25 cellular contexts compared by ENCODE assay signal in the genomic region with DNA sequence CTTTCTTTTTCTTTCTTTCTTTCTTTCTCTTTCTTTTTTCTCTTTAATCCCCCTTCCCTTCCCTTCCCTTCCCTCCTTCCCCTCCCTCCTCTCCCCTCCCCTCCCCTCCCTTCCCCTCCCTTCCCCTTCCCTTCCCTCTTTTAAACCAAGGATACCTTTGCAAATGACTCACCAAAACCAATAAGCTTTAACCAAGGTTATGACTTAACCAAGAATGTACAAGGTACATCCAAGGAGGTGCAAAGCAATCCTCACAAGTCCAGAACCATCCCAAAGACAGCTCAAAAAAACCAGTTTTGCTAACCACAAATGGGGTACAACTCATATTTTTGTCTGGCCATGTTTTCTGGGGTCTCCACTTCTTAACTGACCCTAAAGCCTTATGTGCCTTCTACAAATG.
A peak's percentile ranks its signal among the peaks of the same experiment; 100 is the strongest.
DNase-seq lines count a peak whose midpoint lies in the region; ATAC-seq, FAIRE-seq and TF ChIP-seq lines count a peak whose summit lies in the region.
"Had no signal": no experiment of that assay in that cellular context is flagged by ENCODE, and none has a peak within 500 bp of the region (broad histone marks: within the 10 kb centered on the region; RNA-seq: fewer than 3 reads in every experiment).

No MANE protein-coding gene starts in this region.

- H3K9ac ChIP-seq in mammary epithelial cell (ENCODE audit: insufficient read depth, low read length) (no peak overlapping the region), PC-3 (ENCODE audit: low read length) (no peak overlapping the region), keratinocyte (ENCODE audit: control insufficient read depth, extremely low read depth, insufficient read depth, low read length) (no peak overlapping the region)
- H3K9ac ChIP-seq: BLaER1 had no signal

- intact Hi-C loops in mammary epithelial cell (cut with micrococcal nuclease), result no loop called here
- intact Hi-C loops in breast epithelium (cut with DNase I; ENCODE audit: low total_unique reads), result no loop called here
- intact Hi-C loops in PC-3 (cut with micrococcal nuclease), result no loop called here

- no peak overlapping the region for H3K4me3 ChIP-seq in mammary epithelial cell (replicated peaks in 1 of 3; ENCODE audit: insufficient read depth in 1 of 3, low read depth in 2 of 3, low read length in 3 of 3)
- no peak overlapping the region for H3K4me3 ChIP-seq in breast epithelium
- H3K4me3 ChIP-seq in PC-3 (ENCODE audit: low read length), result no peak overlapping the region
- no peak overlapping the region for H3K4me3 ChIP-seq in keratinocyte (ENCODE audit: control insufficient read depth in 2 of 3, extremely low read depth in 1 of 3, insufficient read depth in 2 of 3, low read depth in 1 of 3, low read length in 3 of 3)
- H3K4me3 ChIP-seq: BLaER1, PC-9, SJSA1 had no signal

- DNase-seq in mammary epithelial cell (peak; percentile 27), breast epithelium (ENCODE audit: low spot score in 2 of 2) (no peak), PC-3 (peak; percentile 21), keratinocyte (ENCODE audit: low read depth, low spot score) (no peak), NCI-H1694 (lab: John Stamatoyannopoulos, UW) (no peak)
- DNase-seq in effector CD8-positive, alpha-beta T cell (lab: John Stamatoyannopoulos, UW), result no peak
- DNase-seq: 8988T; CD4-positive, alpha-beta T cell; KBM-7; MV-4-11; NCI-H1105; NCI-H1436 treated with DMSO at 0.1 percent for 48 hours; NCI-H2029; NCI-H446; NCI-H524 treated with DMSO at 0.1 percent for 48 hours; NCI-H774; NK-92 treated with Interleukin-12 subunit alpha and Interleukin-12 subunit beta, amount 100 ng/mL, for 24 hours; PC-9; Right ventricle myocardium superior; RPMI8226 had no signal

- CTCF ChIA-PET in mammary epithelial cell (lab: Charles Lee; ENCODE audit: low non-redundant PET), result no interaction called here
- CTCF ChIA-PET in PC-3 (lab: Charles Lee), result no interaction called here

- no peak overlapping the region for H2AFZ ChIP-seq in mammary epithelial cell (ENCODE audit: low read depth, low read length)
- H2AFZ ChIP-seq in PC-3 (ENCODE audit: low read length), result no peak overlapping the region
- H2AFZ ChIP-seq in keratinocyte (ENCODE audit: control insufficient read depth, low read length), result no peak overlapping the region
- H2AFZ ChIP-seq: PC-9 had no signal

- H3K27ac ChIP-seq in mammary epithelial cell (ENCODE audit: insufficient read depth, low read depth, low read length) (no peak overlapping the region), breast epithelium (no peak overlapping the region), PC-3 (ENCODE audit: low read length) (no peak overlapping the region), keratinocyte (ENCODE audit: control insufficient read depth, insufficient read depth, low read length) (no peak overlapping the region)
- H3K27ac ChIP-seq: BLaER1, PC-9, SJSA1 had no signal

- H3K36me3 ChIP-seq in mammary epithelial cell (ENCODE audit: insufficient read depth, low read length), result no peaks in the 10 kb centered on the region
- no peaks in the 10 kb centered on the region for H3K36me3 ChIP-seq in breast epithelium
- no peaks in the 10 kb centered on the region for H3K36me3 ChIP-seq in PC-3 (ENCODE audit: low read depth, low read length)
- H3K36me3 ChIP-seq in keratinocyte (ENCODE audit: control insufficient read depth in 2 of 2, extremely low read depth in 1 of 2, insufficient read depth in 2 of 2, low read length in 2 of 2), result no peaks in the 10 kb centered on the region
- H3K36me3 ChIP-seq: BLaER1, SJSA1 had no signal

- peak; percentile 69 for FAIRE-seq in keratinocyte (lab: Jason Lieb, UNC)
- FAIRE-seq: D721Med had no signal

- TF ChIP-seq CTCF in mammary epithelial cell (conservative IDR thresholded peaks at IDR 0.05 in 1 of 2, IDR thresholded peaks at IDR 0.05 in 1 of 2; ENCODE audit: extremely low read depth in 1 of 2, insufficient read depth in 1 of 2, low read depth in 1 of 2, low read length in 2 of 2) (no peak), breast epithelium (IDR thresholded peaks at IDR 0.05) (no peak), PC-3 (conservative IDR thresholded peaks at IDR 0.05; ENCODE audit: low read depth, low read length) (no peak), keratinocyte (optimal IDR thresholded peaks at IDR 0.05 in 1 of 3, IDR thresholded peaks at IDR 0.05 in 1 of 3, conservative IDR thresholded peaks at IDR 0.05 in 1 of 3; ENCODE audit: extremely low read depth in 1 of 3, insufficient read depth in 2 of 3, low read length in 3 of 3) (no peak)

- H3K9me1 ChIP-seq in keratinocyte (ENCODE audit: control insufficient read depth, extremely low read depth, insufficient read depth, low read length), result no peaks in the 10 kb centered on the region

- H3K9me3 ChIP-seq in mammary epithelial cell (replicated peaks; ENCODE audit: insufficient read depth, low read length) (peaks cover 2% of the 10 kb centered on the region), breast epithelium (no peaks in the 10 kb centered on the region), PC-3 (ENCODE audit: low read length) (no peaks in the 10 kb centered on the region), keratinocyte (ENCODE audit: control insufficient read depth, low read depth, low read length) (no peaks in the 10 kb centered on the region)
- H3K9me3 ChIP-seq: BLaER1, SJSA1 had no signal

- POLR2A ChIA-PET in PC-3 (lab: Charles Lee; ENCODE audit: unreplicated experiment), result no interaction called here

- TF ChIP-seq POLR2A in breast epithelium (IDR thresholded peaks at IDR 0.05), result no peak

- H3K4me1 ChIP-seq in mammary epithelial cell (ENCODE audit: insufficient read depth, low read length) (no peaks in the 10 kb centered on the region), breast epithelium (no peaks in the 10 kb centered on the region), PC-3 (ENCODE audit: insufficient read depth, low read length) (no peaks in the 10 kb centered on the region), keratinocyte (ENCODE audit: control insufficient read depth, extremely low read depth, insufficient read depth, low read length) (peaks cover 16% of the 10 kb centered on the region)
- H3K4me1 ChIP-seq: BLaER1, SJSA1 had no signal

- ATAC-seq in PC-3 (no peak), GM18873 (IDR thresholded peaks at IDR 0.05; ENCODE audit: low FRiP score, unreplicated experiment) (no peak)
- ATAC-seq: HCT116 had no signal

- H3K9me2 ChIP-seq in PC-3 (replicated peaks; ENCODE audit: low read length), result no peaks in the 10 kb centered on the region

- no TSS peak for BruUV-seq in mammary epithelial cell (replicated peaks; lab: Mats Ljungman, UMichigan)
- BruUV-seq in PC-3 (replicated peaks; lab: Mats Ljungman, UMichigan), result no TSS peak

- dilution Hi-C loops in mammary epithelial cell (cut with HindIII; ENCODE audit: low sequenced_read_pairs) (no loop called here), keratinocyte (cut with MboI; ENCODE audit: extremely low pct_ligation_motif_present, low sequenced_read_pairs) (no loop called here)

- H3K27me3 ChIP-seq in mammary epithelial cell (ENCODE audit: insufficient read depth, low read length) (no peaks in the 10 kb centered on the region), breast epithelium (peaks cover 0 to 8% of the 10 kb centered on the region in 2 donors), PC-3 (ENCODE audit: low read length) (no peaks in the 10 kb centered on the region), keratinocyte (ENCODE audit: control insufficient read depth, extremely low read depth, insufficient read depth, low read length) (peaks cover under 1% of the 10 kb centered on the region)
- H3K27me3 ChIP-seq: SJSA1 had no signal

- H3K79me2 ChIP-seq in mammary epithelial cell (ENCODE audit: insufficient read depth, low read length) (no peaks in the 10 kb centered on the region), PC-3 (ENCODE audit: low read length) (no peaks in the 10 kb centered on the region), keratinocyte (ENCODE audit: control insufficient read depth, insufficient read depth, low read length) (no peaks in the 10 kb centered on the region)

- no peaks in the 10 kb centered on the region for H4K20me1 ChIP-seq in mammary epithelial cell (ENCODE audit: insufficient read depth, low read length)
- H4K20me1 ChIP-seq in PC-3 (ENCODE audit: low read length), result no peaks in the 10 kb centered on the region
- H4K20me1 ChIP-seq in keratinocyte (ENCODE audit: control insufficient read depth, extremely low read depth, insufficient read depth, low read length), result no peaks in the 10 kb centered on the region
- H4K20me1 ChIP-seq: BLaER1 had no signal

- H3F3A ChIP-seq in PC-3 (ENCODE audit: low read length, unreplicated experiment), result no peaks in the 10 kb centered on the region

- in situ Hi-C loops in mammary epithelial cell (cut with MboI; ENCODE audit: low sequenced_read_pairs in 2 of 2), result no loop called here

- no peak overlapping the region for H3K4me2 ChIP-seq in mammary epithelial cell (ENCODE audit: insufficient read depth, low read depth, low read length)
- H3K4me2 ChIP-seq in PC-3 (ENCODE audit: low read length), result no peak overlapping the region
- no peak overlapping the region for H3K4me2 ChIP-seq in keratinocyte (ENCODE audit: control insufficient read depth, extremely low read depth, insufficient read depth, low read depth, low read length)
- H3K4me2 ChIP-seq: BLaER1, PC-9 had no signal

Comparison
In these comparisons a context has a peak if more than half of its experiments do, and no peak if none do; other contexts are left out.
1. DNase-seq: peak in mammary epithelial cell (single experiment) and PC-3 (single experiment); none in breast epithelium (0 of 2), keratinocyte (single experiment), effector CD8-positive, alpha-beta T cell (single experiment) and NCI-H1694 (single experiment).